Comparison of ENCODE assay signal across 29 cellular contexts in the genomic region with DNA sequence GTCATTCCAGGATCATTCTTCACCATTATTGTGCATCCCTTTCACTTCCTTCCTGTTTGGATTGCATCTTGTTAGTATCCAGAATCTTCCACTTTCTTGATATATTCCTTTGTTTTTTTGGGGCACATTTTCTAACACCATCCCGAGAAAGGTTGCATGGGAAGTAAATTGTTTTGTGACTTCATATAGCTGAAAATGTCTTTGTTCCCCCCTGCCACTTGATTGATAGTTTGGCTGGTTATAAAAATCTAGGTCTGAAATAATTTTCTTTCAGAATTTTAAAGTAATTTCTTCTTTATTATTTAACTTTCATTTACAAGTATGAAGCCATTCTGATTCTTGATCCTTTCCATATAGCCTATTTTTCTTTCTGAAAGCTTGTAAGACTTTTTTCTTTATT.
"Had no signal": no experiment of that assay in that cellular context is flagged by ENCODE, and none has a peak within 500 bp of the region (broad histone marks: within the 10 kb centered on the region; RNA-seq: fewer than 3 reads in every experiment).

No MANE protein-coding gene starts in this region.

- H3K4me1 ChIP-seq: colonic mucosa, esophagus squamous epithelium, foreskin keratinocyte, gastrocnemius medialis, gastroesophageal sphincter, heart left ventricle, heart right ventricle had no signal

- H3K27me3 ChIP-seq: colonic mucosa, dorsolateral prefrontal cortex, esophagus muscularis mucosa, esophagus squamous epithelium, foreskin keratinocyte, gastrocnemius medialis, gastroesophageal sphincter, heart left ventricle, heart right ventricle had no signal

- H3K27ac ChIP-seq: colonic mucosa, coronary artery, dorsolateral prefrontal cortex, epithelial cell of prostate, esophagus muscularis mucosa, esophagus squamous epithelium, foreskin keratinocyte, gastrocnemius medialis, gastroesophageal sphincter, heart left ventricle, heart right ventricle had no signal

- H3K27me3 Mint-ChIP-seq: dendritic cell treated with granulocyte-macrophage colony-stimulating factor and Interleukin-4, amounts not matched to agents 40 ng/mL and 50 ng/mL, for 4 days; effector memory CD8-positive, alpha-beta T cell had no signal

- ATAC-seq: effector memory CD8-positive, alpha-beta T cell; esophagus mucosa; foreskin keratinocyte; gastrocnemius medialis; gastroesophageal sphincter; heart left ventricle; heart right ventricle had no signal

- DNase-seq: colonic mucosa; cortex of kidney; dermis blood vessel endothelial cell; dorsolateral prefrontal cortex; effector CD4-positive, alpha-beta T cell; effector CD8-positive, alpha-beta T cell; effector memory CD4-positive, alpha-beta T cell; effector memory CD8-positive, alpha-beta T cell; endodermal cell; erythroblast; esophagus squamous epithelium; foreskin fibroblast; foreskin keratinocyte; foreskin melanocyte; gastrocnemius medialis; glutamatergic neuron; head of caudate nucleus; heart left ventricle; heart right ventricle had no signal

- FAIRE-seq: colon, endometrium, endothelial cell of umbilical vein, frontal cortex had no signal

- H3K4me3 ChIP-seq: colonic mucosa, coronary artery, dorsolateral prefrontal cortex, esophagus muscularis mucosa, esophagus squamous epithelium, gastrocnemius medialis, gastroesophageal sphincter, heart left ventricle, heart right ventricle had no signal

- H3K9me3 ChIP-seq: colonic mucosa had no signal

- H3K4me3 Mint-ChIP-seq: dendritic cell treated with granulocyte-macrophage colony-stimulating factor and Interleukin-4, amounts not matched to agents 40 ng/mL and 50 ng/mL, for 4 days; effector memory CD8-positive, alpha-beta T cell; endodermal cell had no signal

- H3K4me1 Mint-ChIP-seq: endodermal cell had no signal

- H3K36me3 ChIP-seq: colonic mucosa had no signal

- H3K27ac Mint-ChIP-seq: dendritic cell treated with granulocyte-macrophage colony-stimulating factor and Interleukin-4, amounts not matched to agents 40 ng/mL and 50 ng/mL, for 4 days; effector memory CD8-positive, alpha-beta T cell; endodermal cell had no signal
